2 cellular contexts compared by ENCODE assay signal in the genomic region with DNA sequence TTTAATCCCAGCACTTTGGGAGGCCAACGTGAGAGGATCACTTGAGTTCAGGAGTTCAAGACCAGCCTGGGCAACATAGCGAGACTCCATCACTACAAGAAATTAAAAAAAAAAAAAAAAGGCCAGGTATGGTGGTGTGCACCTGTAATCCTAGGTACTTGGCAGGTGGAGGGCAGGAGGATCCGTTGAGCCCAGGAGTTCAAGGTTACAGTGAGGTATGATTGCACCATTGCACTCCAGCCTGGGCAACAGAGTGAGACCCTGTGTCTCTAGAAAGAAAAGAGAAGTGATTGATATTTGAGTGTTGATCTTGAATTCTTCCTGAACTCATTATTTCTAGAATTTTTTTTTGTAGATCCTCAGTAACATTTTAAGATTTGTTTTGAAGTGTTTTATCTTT.
TF ChIP-seq lines count a peak whose summit lies in the region.

No MANE protein-coding gene starts in this region.

TF ChIP-seq in K562, 482 proteins besides CTCF, POLR2A, EP300 and RAD21:
- TF ChIP-seq ZNF121 (CRISPR knock-in tag; conservative IDR thresholded peaks at IDR 0.05) (peak; percentile 25; the same call in 1 of the 2 replicates), ZNF717 (CRISPR knock-in tag; IDR thresholded peaks at IDR 0.05) (no peak)
TF ChIP-seq in K562: peak in this region for 1.

TF ChIP-seq in HepG2, 621 proteins besides CTCF, POLR2A, EP300 and RAD21:
- TF ChIP-seq ZEB1 (IDR thresholded peaks at IDR 0.05; ENCODE audit: insufficient replicate concordance, low read depth): peak; percentile 63
- 0 out of 2 replicates have a peak, but pooled peaks have one; percentile 36 for TF ChIP-seq RCOR2 (CRISPR knock-in tag; IDR thresholded peaks at IDR 0.05)
- TF ChIP-seq JUN (CRISPR knock-in tag; IDR thresholded peaks at IDR 0.05): no peak
- peak; percentile 39; the same call in 1 of the 2 replicates for TF ChIP-seq HNF4A (CRISPR knock-in tag; IDR thresholded peaks at IDR 0.05)
- TF ChIP-seq TOPORS (CRISPR knock-in tag; IDR thresholded peaks at IDR 0.05): no peak
- TF ChIP-seq ZNF121 (CRISPR knock-in tag; IDR thresholded peaks at IDR 0.05): peak; percentile 94
- no peak for TF ChIP-seq KDM5B (CRISPR knock-in tag; IDR thresholded peaks at IDR 0.05; ENCODE audit: borderline replicate concordance)
- TF ChIP-seq BRD4 (CRISPR knock-in tag; IDR thresholded peaks at IDR 0.05): no peak
- no peak for TF ChIP-seq NFIC (IDR thresholded peaks at IDR 0.05; ENCODE audit: low read length)
